In genomic region chr1:116375884-116376733, GRCh38 we compare ENCODE assay signal across 8 cellular contexts. TPM values are rescaled to one million over a fixed set of nuclear protein-coding genes. Genes with fewer than 3 reads are reported as not detected.
A peak's percentile ranks its signal among the peaks of the same experiment; 100 is the strongest.
DNase-seq lines count a peak whose midpoint lies in the region; ATAC-seq and TF ChIP-seq lines count a peak whose summit lies in the region.

No MANE protein-coding gene starts in this region.

- H3K27me3 Mint-ChIP-seq in activated naive CD4-positive, alpha-beta T cell treated with anti-CD3 and anti-CD28 coated beads, Interleukin-2, amount 50 U/mL, for 24 hours: no peaks in the 10 kb centered on the region
- H3K27me3 Mint-ChIP-seq in progenitor cell of endocrine pancreas: no peaks in the 10 kb centered on the region

- TF ChIP-seq CTCF in progenitor cell of endocrine pancreas (IDR thresholded peaks at IDR 0.05; ENCODE audit: unreplicated experiment): no peak

- H3K27ac Mint-ChIP-seq in activated naive CD4-positive, alpha-beta T cell treated with anti-CD3 and anti-CD28 coated beads, Interleukin-2, amount 50 U/mL, for 24 hours: peak overlapping the region; percentile 93
- H3K27ac Mint-ChIP-seq in progenitor cell of endocrine pancreas: peak overlapping the region; percentile 57

- in situ Hi-C loops in G401 (cut with HindIII; ENCODE audit: low sequenced_read_pairs): no loop called here

- intact Hi-C loops in cardiac septum (cut with DNase I): loop anchor here (2.0 to 5.0 kb wide), 4 partner anchors 41 to 196 kb away; partner anchors contain the start of gene CD58

- H3K36me3 Mint-ChIP-seq in activated naive CD4-positive, alpha-beta T cell treated with anti-CD3 and anti-CD28 coated beads, Interleukin-2, amount 50 U/mL, for 24 hours: peaks cover 13% of the 10 kb centered on the region
- H3K36me3 Mint-ChIP-seq in progenitor cell of endocrine pancreas (ENCODE audit: insufficient read depth): peaks cover 1% of the 10 kb centered on the region

- peaks cover 56% of the 10 kb centered on the region for H3K4me1 Mint-ChIP-seq in activated naive CD4-positive, alpha-beta T cell treated with anti-CD3 and anti-CD28 coated beads, Interleukin-2, amount 50 U/mL, for 24 hours
- H3K4me1 Mint-ChIP-seq in progenitor cell of endocrine pancreas (ENCODE audit: low read depth): peaks cover 69% of the 10 kb centered on the region

- ATAC-seq in activated CD4-positive, CD25-positive, alpha-beta regulatory T cell treated with anti-CD3 and anti-CD28 coated beads, Interleukin-2, amount 50 U/mL, for 24 hours: no peak
- no peak for ATAC-seq in HG02885 (IDR thresholded peaks at IDR 0.05; ENCODE audit: poor library complexity, unreplicated experiment)

- no peaks in the 10 kb centered on the region for H3K9me3 Mint-ChIP-seq in activated naive CD4-positive, alpha-beta T cell treated with anti-CD3 and anti-CD28 coated beads, Interleukin-2, amount 50 U/mL, for 24 hours
- H3K9me3 Mint-ChIP-seq in progenitor cell of endocrine pancreas (ENCODE audit: low read depth): no peaks in the 10 kb centered on the region

- peak overlapping the region; percentile 98 for H3K4me3 Mint-ChIP-seq in activated naive CD4-positive, alpha-beta T cell treated with anti-CD3 and anti-CD28 coated beads, Interleukin-2, amount 50 U/mL, for 24 hours
- peak overlapping the region; percentile 92 for H3K4me3 Mint-ChIP-seq in progenitor cell of endocrine pancreas (ENCODE audit: low read depth)

- peak; percentile 72 for DNase-seq in G401 (ENCODE audit: low spot score)
- peak; percentile 14 for DNase-seq in NCI-H510A (lab: John Stamatoyannopoulos, UW)
- DNase-seq in cardiac septum (ENCODE audit: low spot score): peak; percentile 87
- DNase-seq in progenitor cell of endocrine pancreas (ENCODE audit: low spot score, unreplicated experiment): no peak
- no peak for DNase-seq in hepatic stellate cell (ENCODE audit: low spot score)

RNA-seq across cellular contexts. Expression of gene ATP1A1, which starts 3.1 kb away (rescaled TPM):
- total RNA-seq in G401 (2014; rRNA removed; shearing (Covaris generic)): 99.3 and 135 TPM in 2 replicates
- total RNA-seq in cardiac septum (192 TPM), progenitor cell of endocrine pancreas (325 and 332 TPM in 2 replicates)

Comparison
In these comparisons a context has a peak if more than half of its experiments do, and no peak if none do; other contexts are left out.
1. DNase-seq: peak in G401 (single experiment), NCI-H510A (single experiment) and cardiac septum (single experiment); none in progenitor cell of endocrine pancreas (single experiment) and hepatic stellate cell (single experiment).